In genomic region chr12:100154472-100155247, GRCh38 we compare ENCODE assay signal across 8 cellular contexts. TPM values are rescaled to one million over a fixed set of nuclear protein-coding genes. Genes with fewer than 3 reads are reported as not detected.
A peak's percentile ranks its signal among the peaks of the same experiment; 100 is the strongest.
DNase-seq lines count a peak whose midpoint lies in the region; ATAC-seq, FAIRE-seq and TF ChIP-seq lines count a peak whose summit lies in the region.

No MANE protein-coding gene starts in this region.

- H3K4me3 ChIP-seq in endothelial cell of umbilical vein (replicated peaks in 1 of 3; ENCODE audit: insufficient read depth in 1 of 3, low read depth in 1 of 3, low read length in 3 of 3): no peak overlapping the region
- H3K4me3 ChIP-seq in naive thymus-derived CD4-positive, alpha-beta T cell (ENCODE audit: low read length): no peak overlapping the region

- CTCF ChIA-PET in activated CD8-positive, alpha-beta T cell treated with anti-CD3 and anti-CD28 coated beads, Interleukin-2, amount 10 ng/mL, durations not matched to agents 7 days and 5 days (lab: Charles Lee): interaction anchor here (0.7 to 2.8 kb wide), 23 partner anchors 8 to 250 kb away, joined by 3 to 44 read pairs (median 6); partner anchors contain the start of gene ACTR6
- CTCF ChIA-PET in endothelial cell of umbilical vein (lab: Charles Lee): interaction anchor here (0.6 to 2.1 kb wide), 32 partner anchors 9 to 401 kb away, joined by 3 to 26 read pairs (median 4); partner anchors contain the start of genes ACTR6 and SCYL2
- CTCF ChIA-PET in naive thymus-derived CD4-positive, alpha-beta T cell (lab: Charles Lee): interaction anchor here (0.8 to 1.6 kb wide), 6 partner anchors 9 to 122 kb away, joined by 3 to 7 read pairs (median 6); no protein-coding TSS in a partner anchor

- dilution Hi-C loops in endothelial cell of umbilical vein (cut with MboI; ENCODE audit: extremely low pct_ligation_motif_present, low sequenced_read_pairs): no loop called here

- no peak overlapping the region for H2AFZ ChIP-seq in endothelial cell of umbilical vein (ENCODE audit: low read depth, low read length)

- H3K4me2 ChIP-seq in endothelial cell of umbilical vein (ENCODE audit: insufficient read depth, low read length): no peak overlapping the region

- H3K27ac Mint-ChIP-seq in activated CD8-positive, alpha-beta T cell treated with anti-CD3 and anti-CD28 coated beads, Interleukin-2, amount 10 ng/mL, durations not matched to agents 7 days and 5 days: peak overlapping the region; percentile 59
- H3K27ac Mint-ChIP-seq in naive thymus-derived CD4-positive, alpha-beta T cell: peak overlapping the region in 1 of 9 donors; percentile 64

- no peaks in the 10 kb centered on the region for H4K20me1 ChIP-seq in endothelial cell of umbilical vein (replicated peaks; ENCODE audit: control insufficient read depth, extremely low read depth, insufficient read depth, low read length)

- no peaks in the 10 kb centered on the region for H3K36me3 ChIP-seq in endothelial cell of umbilical vein (ENCODE audit: control insufficient read depth in 2 of 2, extremely low read depth in 1 of 2, insufficient read depth in 2 of 2, low read length in 2 of 2)
- no peaks in the 10 kb centered on the region for H3K36me3 ChIP-seq in naive thymus-derived CD4-positive, alpha-beta T cell (ENCODE audit: control insufficient read depth in 2 of 3, insufficient read depth in 3 of 3, low read length in 3 of 3)

- no peaks in the 10 kb centered on the region for H3K9me3 Mint-ChIP-seq in activated CD8-positive, alpha-beta T cell treated with anti-CD3 and anti-CD28 coated beads, Interleukin-2, amount 10 ng/mL, durations not matched to agents 7 days and 5 days (ENCODE audit: insufficient read depth)
- no peaks in the 10 kb centered on the region for H3K9me3 Mint-ChIP-seq in naive thymus-derived CD4-positive, alpha-beta T cell

- TF ChIP-seq CTCF in endothelial cell of umbilical vein (IDR thresholded peaks at IDR 0.05; ENCODE audit: extremely low read depth in 1 of 2, insufficient read depth in 1 of 2, low read depth in 1 of 2, low read length in 2 of 2): peak; percentile 91 to 93

- POLR2A ChIA-PET in activated CD8-positive, alpha-beta T cell treated with anti-CD3 and anti-CD28 coated beads, Interleukin-2, amount 10 ng/mL, durations not matched to agents 7 days and 5 days (lab: Charles Lee): no interaction called here
- POLR2A ChIA-PET in endothelial cell of umbilical vein (lab: Charles Lee): no interaction called here
- POLR2A ChIA-PET in naive thymus-derived CD4-positive, alpha-beta T cell (lab: Charles Lee): interaction anchor here (1.3 kb wide), 1 partner anchor 10 kb away, joined by 3 read pairs; no protein-coding TSS in a partner anchor

- H3K27ac ChIP-seq in endothelial cell of umbilical vein (ENCODE audit: insufficient read depth, low read depth, low read length): no peak overlapping the region
- no peak overlapping the region for H3K27ac ChIP-seq in naive thymus-derived CD4-positive, alpha-beta T cell (ENCODE audit: low read depth, low read length)

- H3K4me1 Mint-ChIP-seq in activated CD8-positive, alpha-beta T cell treated with anti-CD3 and anti-CD28 coated beads, Interleukin-2, amount 10 ng/mL, durations not matched to agents 7 days and 5 days (ENCODE audit: low read depth): peaks cover 9% of the 10 kb centered on the region
- peaks cover 0 to 11% (median 5%) of the 10 kb centered on the region in 7 donors for H3K4me1 Mint-ChIP-seq in naive thymus-derived CD4-positive, alpha-beta T cell

- no peaks in the 10 kb centered on the region for H3K79me2 ChIP-seq in endothelial cell of umbilical vein (ENCODE audit: control insufficient read depth, insufficient read depth, low read length)

- BruUV-seq in endothelial cell of umbilical vein (replicated peaks; lab: Mats Ljungman, UMichigan): no TSS peak

- no peak for TF ChIP-seq POLR2A in endothelial cell of umbilical vein (IDR thresholded peaks at IDR 0.05; ENCODE audit: low read depth, low read length)

- no peak overlapping the region for H3K9ac ChIP-seq in endothelial cell of umbilical vein (replicated peaks; ENCODE audit: extremely low read depth, insufficient read depth, low read length)

- H3K36me3 Mint-ChIP-seq in activated CD8-positive, alpha-beta T cell treated with anti-CD3 and anti-CD28 coated beads, Interleukin-2, amount 10 ng/mL, durations not matched to agents 7 days and 5 days (ENCODE audit: low read depth): peaks cover 2% of the 10 kb centered on the region
- H3K36me3 Mint-ChIP-seq in naive thymus-derived CD4-positive, alpha-beta T cell: peaks cover 0 to 3% (median 0%) of the 10 kb centered on the region in 5 donors

- H3K27me3 Mint-ChIP-seq in activated CD8-positive, alpha-beta T cell treated with anti-CD3 and anti-CD28 coated beads, Interleukin-2, amount 10 ng/mL, durations not matched to agents 7 days and 5 days (ENCODE audit: low read depth): no peaks in the 10 kb centered on the region
- no peaks in the 10 kb centered on the region for H3K27me3 Mint-ChIP-seq in naive thymus-derived CD4-positive, alpha-beta T cell

- no peaks in the 10 kb centered on the region for H3K4me1 ChIP-seq in endothelial cell of umbilical vein (ENCODE audit: control insufficient read depth, extremely low read depth, insufficient read depth, low read length)
- H3K4me1 ChIP-seq in naive thymus-derived CD4-positive, alpha-beta T cell (ENCODE audit: control insufficient read depth in 2 of 2, insufficient read depth in 2 of 2, low read length in 2 of 2): no peaks in the 10 kb centered on the region

- no peaks in the 10 kb centered on the region for H3K9me3 ChIP-seq in endothelial cell of umbilical vein (replicated peaks; ENCODE audit: control insufficient read depth, insufficient read depth, low read length)
- no peaks in the 10 kb centered on the region for H3K9me3 ChIP-seq in naive thymus-derived CD4-positive, alpha-beta T cell (ENCODE audit: control insufficient read depth in 2 of 3, low read length in 3 of 3)

- no peaks in the 10 kb centered on the region for H3K27me3 ChIP-seq in endothelial cell of umbilical vein (ENCODE audit: control insufficient read depth in 2 of 2, insufficient read depth in 2 of 2, low read length in 2 of 2)
- H3K27me3 ChIP-seq in naive thymus-derived CD4-positive, alpha-beta T cell (ENCODE audit: control insufficient read depth in 2 of 2, insufficient read depth in 2 of 2, low read length in 2 of 2): no peaks in the 10 kb centered on the region

- no peaks in the 10 kb centered on the region for H3K9me1 ChIP-seq in endothelial cell of umbilical vein (replicated peaks; ENCODE audit: control insufficient read depth, extremely low read depth, insufficient read depth, low read length)

- intact Hi-C loops in endothelial cell of umbilical vein (cut with micrococcal nuclease): loop anchor here (1.0 to 10.0 kb wide), 5 partner anchors 11 to 588 kb away; partner anchors contain the start of gene ACTR6
- intact Hi-C loops in naive thymus-derived CD4-positive, alpha-beta T cell (cut with micrococcal nuclease): loop anchor here (1.0 to 10.0 kb wide), 7 partner anchors 10 to 400 kb away; partner anchors contain the start of genes ACTR6 (in 1 of the 2) and BLTP3B (in 1 of the 2)

- ATAC-seq in HG02759 (IDR thresholded peaks at IDR 0.05; ENCODE audit: unreplicated experiment): peak; percentile 82
- peak; percentile 78 for ATAC-seq in activated CD8-positive, alpha-beta T cell treated with anti-CD3 and anti-CD28 coated beads, Interleukin-2, amount 10 ng/mL, durations not matched to agents 7 days and 5 days
- ATAC-seq in naive thymus-derived CD4-positive, alpha-beta T cell: peak; percentile 77

- peak; percentile 63 for FAIRE-seq in endothelial cell of umbilical vein (lab: Jason Lieb, UNC)

- peak; percentile 24 to 80 for DNase-seq in NCI-H526 (lab: John Stamatoyannopoulos, UW)
- no peak for DNase-seq in NCI-H526 treated with DMSO at 0.1 percent for 48 hours (lab: John Stamatoyannopoulos, UW)
- DNase-seq in NCI-H748 treated with DMSO at 0.1 percent for 48 hours (lab: John Stamatoyannopoulos, UW): peak; percentile 20
- DNase-seq in activated CD8-positive, alpha-beta T cell treated with anti-CD3 and anti-CD28 coated beads, Interleukin-2, amount 10 ng/mL, durations not matched to agents 7 days and 5 days: peak; percentile 80
- peak; percentile 51 for DNase-seq in endothelial cell of umbilical vein (ENCODE audit: low read depth, low spot score)
- peak; percentile 28 to 78 (median 51) for DNase-seq in naive thymus-derived CD4-positive, alpha-beta T cell
- peak in 5 of 6 experiments; percentile 16 to 69 (median 54) for DNase-seq in stimulated activated naive CD4-positive, alpha-beta T cell (lab: John Stamatoyannopoulos, UW)

- H3K4me3 Mint-ChIP-seq in activated CD8-positive, alpha-beta T cell treated with anti-CD3 and anti-CD28 coated beads, Interleukin-2, amount 10 ng/mL, durations not matched to agents 7 days and 5 days: no peak overlapping the region
- no peak overlapping the region for H3K4me3 Mint-ChIP-seq in naive thymus-derived CD4-positive, alpha-beta T cell

RNA-seq across cellular contexts. Expression of gene BLTP3B, which starts 12.0 kb away (rescaled TPM):
- 10 to 100 TPM; 17.8 to 20.5 TPM for total RNA-seq in activated CD8-positive, alpha-beta T cell treated with anti-CD3 and anti-CD28 coated beads, Interleukin-2, amount 10 ng/mL, durations not matched to agents 7 days and 5 days
- 16.0 and 17.9 TPM in 2 replicates for total RNA-seq in endothelial cell of umbilical vein
- polyA plus RNA-seq in endothelial cell of umbilical vein: 4.1 and 5.4 TPM in 2 replicates
- polyA plus RNA-seq in endothelial cell of umbilical vein (2011; cell fraction: cytosol; rRNA removed): 8.6 and 9.4 TPM in 2 replicates
- 8.3 and 12.0 TPM in 2 replicates for polyA plus RNA-seq in endothelial cell of umbilical vein (2011; cell fraction: nucleus; rRNA removed)
- 11.8 and 17.1 TPM in 2 replicates for polyA plus RNA-seq in endothelial cell of umbilical vein (2012)
- 17.4 and 28.5 TPM in 2 replicates for polyA minus RNA-seq in endothelial cell of umbilical vein
- 24.4 TPM for polyA minus RNA-seq in endothelial cell of umbilical vein (2011; cell fraction: cytosol; rRNA and poly(A)+ RNA removed)
- polyA minus RNA-seq in endothelial cell of umbilical vein (2011; cell fraction: nucleus; rRNA and poly(A)+ RNA removed): 23.0 and 38.7 TPM in 2 replicates
- total RNA-seq in naive thymus-derived CD4-positive, alpha-beta T cell: 10 to 100 TPM; 13.1 to 28.9 (median 18.0) TPM
- polyA plus RNA-seq in naive thymus-derived CD4-positive, alpha-beta T cell: 10 to 100 TPM; 12.7 to 13.5 TPM

RNA-seq across cellular contexts. Expression of gene ACTR6, which starts 46.0 kb away (rescaled TPM):
- 10 to 100 TPM; 29.5 to 34.8 TPM for total RNA-seq in activated CD8-positive, alpha-beta T cell treated with anti-CD3 and anti-CD28 coated beads, Interleukin-2, amount 10 ng/mL, durations not matched to agents 7 days and 5 days
- 23.2 and 24.7 TPM in 2 replicates for total RNA-seq in endothelial cell of umbilical vein
- 4.8 and 7.5 TPM in 2 replicates for polyA plus RNA-seq in endothelial cell of umbilical vein
- 10.8 and 20.0 TPM in 2 replicates for polyA plus RNA-seq in endothelial cell of umbilical vein (2011; cell fraction: cytosol; rRNA removed)
- polyA plus RNA-seq in endothelial cell of umbilical vein (2011; cell fraction: nucleus; rRNA removed): 15.1 and 17.5 TPM in 2 replicates
- 28.9 and 35.6 TPM in 2 replicates for polyA plus RNA-seq in endothelial cell of umbilical vein (2012)
- 3.6 TPM in 2 replicates for polyA minus RNA-seq in endothelial cell of umbilical vein
- polyA minus RNA-seq in endothelial cell of umbilical vein (2011; cell fraction: cytosol; rRNA and poly(A)+ RNA removed): 6.0 TPM
- 8.4 and 8.5 TPM in 2 replicates for polyA minus RNA-seq in endothelial cell of umbilical vein (2011; cell fraction: nucleus; rRNA and poly(A)+ RNA removed)
- total RNA-seq in naive thymus-derived CD4-positive, alpha-beta T cell: 10 to 100 TPM; 24.1 to 46.8 (median 34.6) TPM
- 10 to 100 TPM; 40.2 to 43.4 TPM for polyA plus RNA-seq in naive thymus-derived CD4-positive, alpha-beta T cell
